ENCODE assay signal across 15 cellular contexts in genomic region chr18:59672125-59672769, GRCh38. TPM values are rescaled to one million over a fixed set of nuclear protein-coding genes. Genes with fewer than 3 reads are reported as not detected.
DNase-seq lines count a peak whose midpoint lies in the region; ATAC-seq, FAIRE-seq and TF ChIP-seq lines count a peak whose summit lies in the region.
"Had no signal": no experiment of that assay in that cellular context is flagged by ENCODE, and none has a peak within 500 bp of the region (broad histone marks: within the 10 kb centered on the region; RNA-seq: fewer than 3 reads in every experiment).

No MANE protein-coding gene starts in this region.

- H3K9me3 ChIP-seq in astrocyte (ENCODE audit: insufficient read depth, low read depth, low read length), result no peaks in the 10 kb centered on the region
- H3K9me3 ChIP-seq: Caco-2 had no signal

- no peak overlapping the region for H3K4me3 ChIP-seq in astrocyte (ENCODE audit: insufficient read depth, low read depth, low read length)

- H3K27me3 Mint-ChIP-seq in astrocyte (ENCODE audit: low read depth, unreplicated experiment) (no peaks in the 10 kb centered on the region), T-cell (peaks cover 2 to 8% of the 10 kb centered on the region in 2 donors)
- peaks cover 4% of the 10 kb centered on the region for H3K27me3 Mint-ChIP-seq in activated naive CD4-positive, alpha-beta T cell treated with anti-CD3 and anti-CD28 coated beads for 36 hours (ENCODE audit: low read depth)

- POLR2A ChIA-PET in T-cell (lab: Charles Lee), result interaction anchor here in 1 of 2 donors (0.6 kb wide), 1 partner anchor 52 kb away, joined by 3 read pairs; no protein-coding TSS in a partner anchor

- H3K4me1 Mint-ChIP-seq in astrocyte (ENCODE audit: low read depth, unreplicated experiment), result no peaks in the 10 kb centered on the region
- no peaks in the 10 kb centered on the region for H3K4me1 Mint-ChIP-seq in activated naive CD4-positive, alpha-beta T cell treated with anti-CD3 and anti-CD28 coated beads for 36 hours (ENCODE audit: low read depth)
- H3K4me1 Mint-ChIP-seq in T-cell, result no peaks in the 10 kb centered on the region
- H3K4me1 Mint-ChIP-seq: H9 had no signal

- peaks cover 13% of the 10 kb centered on the region for H3K79me2 ChIP-seq in astrocyte (ENCODE audit: insufficient read depth, low read length)

- no peak for ATAC-seq in T-cell (replicated peaks in 1 of 4)
- ATAC-seq: activated CD4-positive, CD25-positive, alpha-beta regulatory T cell treated with anti-CD3 and anti-CD28 coated beads, Interleukin-2, amount 50 U/mL, for 24 hours; activated T-cell treated with anti-CD3 and anti-CD28 coated beads, Interleukin-2, amount 50 U/mL, for 72 hours had no signal

- CTCF ChIA-PET in activated naive CD4-positive, alpha-beta T cell treated with anti-CD3 and anti-CD28 coated beads for 36 hours (lab: Charles Lee), result interaction anchor here (1.4 kb wide), 1 partner anchor 25 kb away, joined by 3 read pairs; the partner anchor contains the start of gene CCBE1
- CTCF ChIA-PET in T-cell (lab: Charles Lee), result no interaction called here

- H3K4me3 Mint-ChIP-seq in astrocyte (ENCODE audit: unreplicated experiment), result no peak overlapping the region
- no peak overlapping the region for H3K4me3 Mint-ChIP-seq in activated naive CD4-positive, alpha-beta T cell treated with anti-CD3 and anti-CD28 coated beads for 36 hours
- H3K4me3 Mint-ChIP-seq in T-cell, result no peak overlapping the region
- H3K4me3 Mint-ChIP-seq: activated T-cell treated with anti-CD3 and anti-CD28 coated beads, Interleukin-2, amount 50 U/mL, for 72 hours; endodermal cell; H9 had no signal

- intact Hi-C loops in activated naive CD4-positive, alpha-beta T cell treated with anti-CD3 and anti-CD28 coated beads for 36 hours (cut with micrococcal nuclease), result no loop called here

- H3K27me3 ChIP-seq in astrocyte (ENCODE audit: insufficient read depth, low read length), result no peaks in the 10 kb centered on the region

- DNase-seq in HCEC 1CT (peak; percentile 22), NCI-H2107 (lab: John Stamatoyannopoulos, UW) (peak; percentile 91), astrocyte (ENCODE audit: low read depth) (peak; percentile 62), pons (ENCODE audit: low spot score) (peak; percentile 41), T-cell (no peak)
- no peak for DNase-seq in activated naive CD4-positive, alpha-beta T cell treated with anti-CD3 and anti-CD28 coated beads for 36 hours
- DNase-seq in stimulated activated naive CD4-positive, alpha-beta T cell treated with Interleukin-2 at 50 U/mL for 16 hours (lab: John Stamatoyannopoulos, UW), result no peak
- DNase-seq: activated T-cell treated with anti-CD3 and anti-CD28 coated beads, Interleukin-2, amount 50 U/mL, for 72 hours; Caco-2; endodermal cell; H9; NCI-H526 had no signal

- TF ChIP-seq CTCF in astrocyte (IDR thresholded peaks at IDR 0.05; ENCODE audit: insufficient read depth, low read depth, low read length), result no peak

- H3K9me3 Mint-ChIP-seq in astrocyte (ENCODE audit: unreplicated experiment), result no peaks in the 10 kb centered on the region
- H3K9me3 Mint-ChIP-seq in activated naive CD4-positive, alpha-beta T cell treated with anti-CD3 and anti-CD28 coated beads for 36 hours, result no peaks in the 10 kb centered on the region
- H3K9me3 Mint-ChIP-seq in T-cell, result no peaks in the 10 kb centered on the region
- H3K9me3 Mint-ChIP-seq: activated T-cell treated with anti-CD3 and anti-CD28 coated beads, Interleukin-2, amount 50 U/mL, for 72 hours; endodermal cell; H9 had no signal

- no peaks in the 10 kb centered on the region for H3K36me3 ChIP-seq in astrocyte (ENCODE audit: insufficient read depth, low read length)

- no peak overlapping the region for H2AFZ ChIP-seq in astrocyte (ENCODE audit: low read depth, low read length)

- H3K4me2 ChIP-seq in astrocyte (ENCODE audit: low read length), result no peak overlapping the region

- H3K4me1 ChIP-seq in astrocyte (ENCODE audit: insufficient read depth, low read length), result no peaks in the 10 kb centered on the region
- H3K4me1 ChIP-seq: Caco-2 had no signal

- no peak for FAIRE-seq in astrocyte (lab: Jason Lieb, UNC)
- FAIRE-seq: GM19239 had no signal

- H3K27ac ChIP-seq in astrocyte (ENCODE audit: low read depth, low read length), result no peak overlapping the region

- H3K36me3 Mint-ChIP-seq in astrocyte (ENCODE audit: low read depth, unreplicated experiment) (no peaks in the 10 kb centered on the region), T-cell (no peaks in the 10 kb centered on the region)
- H3K36me3 Mint-ChIP-seq in activated naive CD4-positive, alpha-beta T cell treated with anti-CD3 and anti-CD28 coated beads for 36 hours (ENCODE audit: low read depth), result no peaks in the 10 kb centered on the region

- H3K27ac Mint-ChIP-seq in astrocyte (ENCODE audit: unreplicated experiment), result no peak overlapping the region
- H3K27ac Mint-ChIP-seq in activated naive CD4-positive, alpha-beta T cell treated with anti-CD3 and anti-CD28 coated beads for 36 hours, result no peak overlapping the region
- no peak overlapping the region for H3K27ac Mint-ChIP-seq in T-cell
- H3K27ac Mint-ChIP-seq: activated T-cell treated with anti-CD3 and anti-CD28 coated beads, Interleukin-2, amount 50 U/mL, for 72 hours; endodermal cell; progenitor cell of endocrine pancreas had no signal

- no peak overlapping the region for H3K9ac ChIP-seq in astrocyte (ENCODE audit: low read length)

- peaks cover 12% of the 10 kb centered on the region for H4K20me1 ChIP-seq in astrocyte (ENCODE audit: insufficient read depth, low read length)

RNA-seq across cellular contexts. Expression of gene CCBE1, which starts 25.0 kb away (rescaled TPM):
- 2.7 and 4.1 TPM in 2 replicates for total RNA-seq in astrocyte
- not detected for total RNA-seq in activated naive CD4-positive, alpha-beta T cell treated with anti-CD3 and anti-CD28 coated beads for 36 hours
- under 1 TPM in 3 of 5 donors, not detected in 2; 0.07 to 0.32 (median 0.29) TPM for total RNA-seq in T-cell

Comparison
In these comparisons a context has a peak if more than half of its experiments do, and no peak if none do; other contexts are left out.
1. DNase-seq: peak in HCEC 1CT (single experiment), NCI-H2107 (single experiment), astrocyte (single experiment) and pons (single experiment); none in activated naive CD4-positive, alpha-beta T cell treated with anti-CD3 and anti-CD28 coated beads for 36 hours (single experiment), T-cell (0 of 34) and stimulated activated naive CD4-positive, alpha-beta T cell treated with Interleukin-2 at 50 U/mL for 16 hours (single experiment).